ENCODE assay signal across 19 cellular contexts in genomic region chr6:90362273-90362672, GRCh38.
DNase-seq lines count a peak whose midpoint lies in the region; TF ChIP-seq lines count a peak whose summit lies in the region.
"Had no signal": no experiment of that assay in that cellular context is flagged by ENCODE, and none has a peak within 500 bp of the region (broad histone marks: within the 10 kb centered on the region; RNA-seq: fewer than 3 reads in every experiment).

No MANE protein-coding gene starts in this region.

- no peak overlapping the region for H3K4me3 ChIP-seq in epithelial cell of esophagus (ENCODE audit: low read length)

- no peaks in the 10 kb centered on the region for H3K9me3 Mint-ChIP-seq in nephron
- H3K9me3 Mint-ChIP-seq: activated naive CD4-positive, alpha-beta T cell treated with anti-CD3 and anti-CD28 coated beads, Interleukin-2, amount 50 U/mL, for 72 hours; activated T-cell treated with anti-CD3 and anti-CD28 coated beads, Interleukin-2, amount 50 U/mL, for 24 hours; naive thymus-derived CD4-positive, alpha-beta T cell had no signal

- peak overlapping the region in 1 of 3 experiments; percentile 24 for H3K4me3 Mint-ChIP-seq in nephron
- H3K4me3 Mint-ChIP-seq: activated T-cell treated with anti-CD3 and anti-CD28 coated beads, Interleukin-2, amount 50 U/mL, for 24 hours; naive thymus-derived CD4-positive, alpha-beta T cell had no signal

- POLR2A ChIA-PET in RWPE1 (lab: Yijun Ruan, JAX; ENCODE audit: low non-redundant PET) = no interaction called here

- peak overlapping the region; percentile 43 for H3K27ac ChIP-seq in RWPE1

- peaks cover 40% of the 10 kb centered on the region for H3K4me1 Mint-ChIP-seq in nephron
- H3K4me1 Mint-ChIP-seq: naive thymus-derived CD4-positive, alpha-beta T cell had no signal

- CTCF ChIA-PET in RWPE1 (lab: Yijun Ruan, JAX) = interaction anchor here (0.6 kb wide), 1 partner anchor 223 kb away, joined by 5 read pairs; no protein-coding TSS in a partner anchor

- no peaks in the 10 kb centered on the region for H3K36me3 Mint-ChIP-seq in nephron (ENCODE audit: low read depth)
- H3K36me3 Mint-ChIP-seq: activated naive CD4-positive, alpha-beta T cell treated with anti-CD3 and anti-CD28 coated beads, Interleukin-2, amount 50 U/mL, for 72 hours; naive thymus-derived CD4-positive, alpha-beta T cell had no signal

- peak overlapping the region; percentile 66 to 97 (median 92) for H3K27ac Mint-ChIP-seq in nephron
- H3K27ac Mint-ChIP-seq: activated naive CD4-positive, alpha-beta T cell treated with anti-CD3 and anti-CD28 coated beads, Interleukin-2, amount 50 U/mL, for 72 hours; activated T-cell treated with anti-CD3 and anti-CD28 coated beads, Interleukin-2, amount 50 U/mL, for 24 hours; naive thymus-derived CD4-positive, alpha-beta T cell had no signal

- DNase-seq in COLO829 (ENCODE audit: low spot score) = peak; percentile 28
- DNase-seq in RWPE1 (ENCODE audit: low spot score) = no peak
- DNase-seq in epithelial cell of esophagus (ENCODE audit: low read depth) = peak; percentile 48
- DNase-seq in activated CD8-positive, alpha-beta memory T cell treated with anti-CD3 and anti-CD28 coated beads, Interleukin-2, amount 50 U/mL, for 4 hours = no peak
- DNase-seq in NCI-H2171 (lab: John Stamatoyannopoulos, UW) = no peak
- DNase-seq in SKM-1 (lab: John Stamatoyannopoulos, UW; ENCODE audit: unreplicated experiment) = no peak
- DNase-seq in stimulated activated CD8-positive, alpha-beta memory T cell treated with anti-CD3 and anti-CD28 coated beads, Interleukin-4, amount 100 ng/mL, for 48 hours = no peak
- DNase-seq: activated CD4-positive, alpha-beta T cell treated with anti-CD3 and anti-CD28 coated beads, Interleukin-2, amount 50 U/mL, for 1 hour; activated T-cell treated with anti-CD3 and anti-CD28 coated beads, Interleukin-2, amount 50 U/mL, for 24 hours; Caco-2; central memory CD4-positive, alpha-beta T cell; H7; naive thymus-derived CD4-positive, alpha-beta T cell; NCI-H1694 treated with DMSO at 0.1 percent for 48 hours; NCI-H526 treated with DMSO at 0.1 percent for 48 hours; OCI-M1; stimulated activated CD4-positive, alpha-beta T cell treated with anti-CD3 and anti-CD28 coated beads, Interleukin-1b, Interleukin-23, amount 100 ng/mL, for 48 hours had no signal

- H3K27me3 Mint-ChIP-seq in nephron (ENCODE audit: low read depth) = no peaks in the 10 kb centered on the region
- H3K27me3 Mint-ChIP-seq: activated T-cell treated with anti-CD3 and anti-CD28 coated beads, Interleukin-2, amount 50 U/mL, for 24 hours had no signal

- TF ChIP-seq CTCF in RWPE1 (conservative IDR thresholded peaks at IDR 0.05; ENCODE audit: low read depth) (no peak), epithelial cell of esophagus (IDR thresholded peaks at IDR 0.05; ENCODE audit: insufficient read depth, low read depth, low read length, missing control alignments) (no peak), nephron (IDR thresholded peaks at IDR 0.05; ENCODE audit: unreplicated experiment in 3 of 3) (no peak)

Comparison
In these comparisons a context has a peak if more than half of its experiments do, and no peak if none do; other contexts are left out.
1. DNase-seq: peak in COLO829 (single experiment) and epithelial cell of esophagus (single experiment); none in RWPE1 (single experiment), activated CD8-positive, alpha-beta memory T cell treated with anti-CD3 and anti-CD28 coated beads, Interleukin-2, amount 50 U/mL, for 4 hours (single experiment), NCI-H2171 (single experiment), SKM-1 (single experiment) and stimulated activated CD8-positive, alpha-beta memory T cell treated with anti-CD3 and anti-CD28 coated beads, Interleukin-4, amount 100 ng/mL, for 48 hours (single experiment).